ENCODE assay signal across 1 cellular context in the genomic region with DNA sequence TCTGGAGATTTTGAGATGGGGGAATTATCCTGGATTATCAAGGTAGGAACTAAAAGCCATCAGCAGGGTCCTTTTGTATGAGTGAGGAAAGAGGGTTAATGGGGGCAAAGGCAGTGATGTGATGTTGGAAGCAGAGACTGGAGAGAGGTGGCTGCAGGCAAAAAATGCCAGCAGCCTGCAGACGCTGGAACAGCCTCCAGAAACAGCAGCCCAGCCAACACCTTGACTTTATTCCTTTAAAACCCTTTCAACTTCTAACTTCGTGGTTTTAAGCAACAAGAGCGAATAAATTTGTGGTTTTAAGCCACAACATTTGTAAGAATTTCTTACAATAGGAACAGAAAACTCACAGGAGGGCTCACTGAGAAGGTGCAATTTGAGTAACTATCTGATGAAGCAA.
TF ChIP-seq lines count a peak whose summit lies in the region.

No MANE protein-coding gene starts in this region.

TF ChIP-seq in GM23338, 12 proteins besides CTCF, POLR2A, EP300 and RAD21 (continued from another document):
- TF ChIP-seq REST (IDR thresholded peaks at IDR 0.05; ENCODE audit: unreplicated experiment) (no peak), JUNB (IDR thresholded peaks at IDR 0.05; ENCODE audit: unreplicated experiment) (no peak), EZH2 (IDR thresholded peaks at IDR 0.05; ENCODE audit: low read depth, unreplicated experiment) (no peak), ETS1 (IDR thresholded peaks at IDR 0.05) (no peak)
